16 cellular contexts compared by ENCODE assay signal in the genomic region with DNA sequence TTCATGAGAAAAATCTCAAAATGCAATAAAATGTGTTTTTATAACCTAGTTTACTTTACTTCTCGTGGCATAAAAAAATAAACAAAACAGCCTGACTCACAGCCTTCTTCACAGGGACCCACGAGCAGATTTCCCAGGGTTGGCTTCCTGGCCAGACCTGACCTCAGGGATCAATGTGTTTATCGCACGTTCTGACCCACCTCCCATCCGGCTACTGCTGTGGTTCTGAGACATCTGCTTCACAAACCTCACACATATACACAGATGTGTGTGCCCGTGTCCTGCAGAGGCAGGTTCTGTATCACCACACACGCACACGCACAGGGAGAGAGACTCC.
A peak's percentile ranks its signal among the peaks of the same experiment; 100 is the strongest.
DNase-seq lines count a peak whose midpoint lies in the region; ATAC-seq and TF ChIP-seq lines count a peak whose summit lies in the region.
"Had no signal": no experiment of that assay in that cellular context is flagged by ENCODE, and none has a peak within 500 bp of the region (broad histone marks: within the 10 kb centered on the region; RNA-seq: fewer than 3 reads in every experiment).

No MANE protein-coding gene starts in this region.

- ATAC-seq in left colon (peak; percentile 32), HG02973 (IDR thresholded peaks at IDR 0.05; ENCODE audit: unreplicated experiment) (no peak)
- ATAC-seq: pancreas; stimulated activated naive CD8-positive, alpha-beta T cell treated with anti-CD3 and anti-CD28 coated beads, Interleukin-15, amount 100 ng/mL, for 72 hours had no signal

- H3K4me1 ChIP-seq in HEK293 (ENCODE audit: control insufficient read depth, insufficient read depth, low read length) (no peaks in the 10 kb centered on the region), stomach smooth muscle (ENCODE audit: control insufficient read depth, insufficient read depth, low read length) (peaks cover 39% of the 10 kb centered on the region)
- H3K4me1 ChIP-seq: pancreas had no signal

- DNase-seq in brain pericyte (ENCODE audit: low read depth, low spot score) (peak; percentile 100), left colon (no peak), NCI-H146 treated with DMSO at 0.1 percent for 48 hours (lab: John Stamatoyannopoulos, UW; ENCODE audit: unreplicated experiment) (no peak), DMS 273 treated with DMSO at 0.1 percent for 48 hours (lab: John Stamatoyannopoulos, UW) (no peak)
- no peak for DNase-seq in activated effector memory CD4-positive, alpha-beta T cell treated with Interleukin-2 at 50 U/mL for 16 hours
- DNase-seq: activated CD4-positive, alpha-beta T cell treated with anti-CD3 and anti-CD28 coated beads, Interleukin-2, amount 10 ng/mL, durations not matched to agents 7 days and 5 days; Calu3; kidney glomerular epithelial cell; NCI-H2029; NCI-H526; OCI-M1; pancreas; stimulated activated naive CD8-positive, alpha-beta T cell treated with anti-CD3 and anti-CD28 coated beads, Interleukin-15, amount 100 ng/mL, for 72 hours had no signal

- POLR2A ChIA-PET in HEK293 (lab: Yijun Ruan, JAX) = no interaction called here

- no peak overlapping the region for H3K4me3 ChIP-seq in HEK293 (ENCODE audit: low read depth, low read length)
- no peak overlapping the region for H3K4me3 ChIP-seq in stomach smooth muscle (ENCODE audit: low read length in 2 of 2)
- H3K4me3 ChIP-seq: pancreas had no signal

- CTCF ChIA-PET in HEK293 (lab: Yijun Ruan, JAX) = interaction anchor here (0.7 kb wide), 1 partner anchor 154 kb away, joined by 3 read pairs; no protein-coding TSS in a partner anchor

- H3K27ac ChIP-seq in HEK293 (ENCODE audit: extremely low read depth, low read depth, low read length) (no peak overlapping the region), stomach smooth muscle (ENCODE audit: low read length) (peak overlapping the region; percentile 8)
- H3K27ac ChIP-seq: pancreas had no signal

- H3K36me3 ChIP-seq in HEK293 (ENCODE audit: control insufficient read depth in 2 of 2, insufficient read depth in 1 of 2, low read length in 2 of 2) = peaks cover 0 to 5% of the 10 kb centered on the region in 2 experiments; a peak in 1 of 3 replicates
- H3K36me3 ChIP-seq in stomach smooth muscle (ENCODE audit: control insufficient read depth in 2 of 2, insufficient read depth in 2 of 2, low read length in 2 of 2) = peaks cover 23 to 29% of the 10 kb centered on the region in 2 donors
- H3K36me3 ChIP-seq: pancreas had no signal

- H3K9me3 ChIP-seq in HEK293 (ENCODE audit: control insufficient read depth, insufficient read depth, low read depth, low read length) (no peaks in the 10 kb centered on the region), stomach smooth muscle (ENCODE audit: control insufficient read depth in 2 of 2, low read length in 2 of 2) (no peaks in the 10 kb centered on the region)
- H3K9me3 ChIP-seq: pancreas had no signal

- H3K9ac ChIP-seq in stomach smooth muscle (ENCODE audit: low read length in 2 of 2) = no peak overlapping the region

- no peaks in the 10 kb centered on the region for H3K27me3 ChIP-seq in stomach smooth muscle (ENCODE audit: control insufficient read depth in 1 of 2, insufficient read depth in 2 of 2, low read length in 2 of 2)
- H3K27me3 ChIP-seq: pancreas had no signal

- intact Hi-C loops in left colon (cut with DNase I, micrococcal nuclease) = no loop called here

- TF ChIP-seq CTCF in HEK293 (tag by site-specific recombination; IDR thresholded peaks at IDR 0.05) = no peak

TF ChIP-seq in HEK293, 187 proteins besides CTCF, POLR2A, EP300 and RAD21:
- TF ChIP-seq, protein P1, sequence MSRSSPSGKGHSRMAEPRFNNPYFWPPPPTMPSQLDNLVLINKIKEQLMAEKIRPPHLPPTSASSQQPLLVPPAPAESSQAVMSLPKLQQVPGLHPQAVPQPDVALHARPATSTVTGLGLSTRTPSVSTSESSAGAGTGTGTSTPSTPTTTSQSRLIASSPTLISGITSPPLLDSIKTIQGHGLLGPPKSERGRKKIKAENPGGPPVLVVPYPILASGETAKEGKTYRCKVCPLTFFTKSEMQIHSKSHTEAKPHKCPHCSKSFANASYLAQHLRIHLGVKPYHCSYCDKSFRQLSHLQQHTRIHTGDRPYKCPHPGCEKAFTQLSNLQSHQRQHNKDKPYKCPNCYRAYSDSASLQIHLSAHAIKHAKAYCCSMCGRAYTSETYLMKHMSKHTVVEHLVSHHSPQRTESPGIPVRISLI (tag by site-specific recombination; IDR thresholded peaks at IDR 0.05) = no peak
- TF ChIP-seq, protein P2, sequence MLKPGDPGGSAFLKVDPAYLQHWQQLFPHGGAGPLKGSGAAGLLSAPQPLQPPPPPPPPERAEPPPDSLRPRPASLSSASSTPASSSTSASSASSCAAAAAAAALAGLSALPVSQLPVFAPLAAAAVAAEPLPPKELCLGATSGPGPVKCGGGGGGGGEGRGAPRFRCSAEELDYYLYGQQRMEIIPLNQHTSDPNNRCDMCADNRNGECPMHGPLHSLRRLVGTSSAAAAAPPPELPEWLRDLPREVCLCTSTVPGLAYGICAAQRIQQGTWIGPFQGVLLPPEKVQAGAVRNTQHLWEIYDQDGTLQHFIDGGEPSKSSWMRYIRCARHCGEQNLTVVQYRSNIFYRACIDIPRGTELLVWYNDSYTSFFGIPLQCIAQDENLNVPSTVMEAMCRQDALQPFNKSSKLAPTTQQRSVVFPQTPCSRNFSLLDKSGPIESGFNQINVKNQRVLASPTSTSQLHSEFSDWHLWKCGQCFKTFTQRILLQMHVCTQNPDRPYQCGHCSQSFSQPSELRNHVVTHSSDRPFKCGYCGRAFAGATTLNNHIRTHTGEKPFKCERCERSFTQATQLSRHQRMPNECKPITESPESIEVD (tag by site-specific recombination; IDR thresholded peaks at IDR 0.05) = peak; percentile 89
- TF ChIP-seq ZFP41 (tag by site-specific recombination; IDR thresholded peaks at IDR 0.05; ENCODE audit: borderline replicate concordance) = no peak
- peak; percentile 68 for TF ChIP-seq FEZF1 (tag by site-specific recombination; IDR thresholded peaks at IDR 0.05)
- no peak for TF ChIP-seq TSHZ1 (tag by site-specific recombination; IDR thresholded peaks at IDR 0.05; ENCODE audit: borderline replicate concordance)
- TF ChIP-seq GFI1B (tag by site-specific recombination; IDR thresholded peaks at IDR 0.05) = peak; percentile 51; the same call in 1 of the 2 replicates
- TF ChIP-seq ZIC2 (tag by site-specific recombination; IDR thresholded peaks at IDR 0.05) = peak; percentile 82
- 0 out of 2 replicates have a peak, but pooled peaks have one; percentile 10 for TF ChIP-seq ZNF423 (tag by site-specific recombination; IDR thresholded peaks at IDR 0.05)
